21 cellular contexts compared by ENCODE assay signal in genomic region chr9:120308495-120308894, GRCh38.
DNase-seq lines count a peak whose midpoint lies in the region; TF ChIP-seq lines count a peak whose summit lies in the region.
"Had no signal": no experiment of that assay in that cellular context is flagged by ENCODE, and none has a peak within 500 bp of the region (broad histone marks: within the 10 kb centered on the region; RNA-seq: fewer than 3 reads in every experiment).

No MANE protein-coding gene starts in this region.

- no peak overlapping the region for H3K4me3 ChIP-seq in WERI-Rb-1 (ENCODE audit: low read depth, low read length)
- H3K4me3 ChIP-seq: body of pancreas, left ventricle myocardium inferior, spleen, upper lobe of left lung had no signal

- H3K27ac Mint-ChIP-seq in neural crest cell (ENCODE audit: unreplicated experiment), result peak overlapping the region; percentile 19
- H3K27ac Mint-ChIP-seq: activated naive CD8-positive, alpha-beta T cell treated with anti-CD3 and anti-CD28 coated beads, Interleukin-2, amount 50 U/mL, for 24 hours; effector memory CD8-positive, alpha-beta T cell had no signal

- no peak overlapping the region for H3K4me3 Mint-ChIP-seq in neural crest cell
- H3K4me3 Mint-ChIP-seq: activated naive CD8-positive, alpha-beta T cell treated with anti-CD3 and anti-CD28 coated beads, Interleukin-2, amount 50 U/mL, for 24 hours; effector memory CD8-positive, alpha-beta T cell had no signal

- no peak overlapping the region for H3K27ac ChIP-seq in WERI-Rb-1
- H3K27ac ChIP-seq: body of pancreas, left ventricle myocardium inferior, spleen, upper lobe of left lung had no signal

- peak; percentile 9 to 62 (median 49) for DNase-seq in NCI-H1417 (lab: John Stamatoyannopoulos, UW)
- DNase-seq in NCI-H1417 treated with DMSO at 0.1 percent for 48 hours (lab: John Stamatoyannopoulos, UW), result no peak
- peak; percentile 66 for DNase-seq in NCI-H146 (lab: John Stamatoyannopoulos, UW)
- no peak for DNase-seq in WERI-Rb-1
- no peak for DNase-seq in neural crest cell (ENCODE audit: low read depth, low spot score)
- no peak for DNase-seq in C1 segment of cervical spinal cord (lab: John Stamatoyannopoulos, UW)
- no peak for DNase-seq in GM19240 (ENCODE audit: insufficient read length, low spot score)
- no peak for DNase-seq in medulla oblongata (ENCODE audit: extremely low spot score)
- DNase-seq: 8988T; activated CD4-positive, alpha-beta T cell treated with anti-CD3 and anti-CD28 coated beads for 48 hours; activated CD8-positive, alpha-beta memory T cell treated with anti-CD3 and anti-CD28 coated beads, Interleukin-2, amount 50 U/mL, for 4 hours; activated naive CD8-positive, alpha-beta T cell treated with anti-CD3 and anti-CD28 coated beads, Interleukin-2, amount 50 U/mL, for 24 hours; body of pancreas; effector memory CD8-positive, alpha-beta T cell; glutamatergic neuron; left ventricle myocardium inferior; NCI-H1105 treated with DMSO at 0.1 percent for 48 hours; NCI-H446; RPMI8226; spleen; upper lobe of left lung had no signal

- no peaks in the 10 kb centered on the region for H3K9me3 Mint-ChIP-seq in neural crest cell
- H3K9me3 Mint-ChIP-seq: activated naive CD8-positive, alpha-beta T cell treated with anti-CD3 and anti-CD28 coated beads, Interleukin-2, amount 50 U/mL, for 24 hours; effector memory CD8-positive, alpha-beta T cell had no signal

- peaks cover 9% of the 10 kb centered on the region for H3K9me3 ChIP-seq in WERI-Rb-1 (ENCODE audit: severe bottlenecking)
- H3K9me3 ChIP-seq: body of pancreas, spleen, upper lobe of left lung had no signal

- H3K36me3 Mint-ChIP-seq in neural crest cell (ENCODE audit: low read depth), result no peaks in the 10 kb centered on the region

- H3K36me3 ChIP-seq in WERI-Rb-1, result no peaks in the 10 kb centered on the region
- H3K36me3 ChIP-seq: left ventricle myocardium inferior, spleen, upper lobe of left lung had no signal

- no peaks in the 10 kb centered on the region for H3K27me3 ChIP-seq in WERI-Rb-1 (ENCODE audit: insufficient read depth, low read depth, severe bottlenecking)
- H3K27me3 ChIP-seq: body of pancreas, upper lobe of left lung had no signal

- TF ChIP-seq CTCF in WERI-Rb-1 (IDR thresholded peaks at IDR 0.05; ENCODE audit: low read depth, low read length) (0 out of 2 replicates have a peak, but pooled peaks have one; percentile 2), neural crest cell (conservative IDR thresholded peaks at IDR 0.05) (no peak)

- H3K27me3 Mint-ChIP-seq in neural crest cell (ENCODE audit: low read depth), result peaks cover 16% of the 10 kb centered on the region

- no peaks in the 10 kb centered on the region for H3K4me1 Mint-ChIP-seq in neural crest cell
- H3K4me1 Mint-ChIP-seq: activated naive CD8-positive, alpha-beta T cell treated with anti-CD3 and anti-CD28 coated beads, Interleukin-2, amount 50 U/mL, for 24 hours had no signal

Comparison
In these comparisons a context has a peak if more than half of its experiments do, and no peak if none do; other contexts are left out.
1. DNase-seq: peak in NCI-H1417 (3 of 3) and NCI-H146 (single experiment); none in NCI-H1417 treated with DMSO at 0.1 percent for 48 hours (single experiment), WERI-Rb-1 (single experiment), neural crest cell (single experiment), C1 segment of cervical spinal cord (0 of 14), GM19240 (single experiment) and medulla oblongata (single experiment).